ENCODE assay signal across 9 cellular contexts in genomic region chr10:86055928-86056327, GRCh38.
"Had no signal": no experiment of that assay in that cellular context is flagged by ENCODE, and none has a peak within 500 bp of the region (broad histone marks: within the 10 kb centered on the region; RNA-seq: fewer than 3 reads in every experiment).

No MANE protein-coding gene starts in this region.

- H3K9me3 ChIP-seq: HAP-1 had no signal

- ATAC-seq: GM23338, HCT116 had no signal

- DNase-seq: GM23248, GOT3, H7, H9, HCEC 1CT, HFFc6 had no signal

- H3K27ac ChIP-seq: GM23248 had no signal

- H3K4me3 ChIP-seq: GM23248, GM23338, HAP-1 had no signal
